ENCODE assay signal across 1 cellular context in genomic region chr3:9791790-9792404, GRCh38.
A peak's percentile ranks its signal among the peaks of the same experiment; 100 is the strongest.
TF ChIP-seq lines count a peak whose summit lies in the region.

No MANE protein-coding gene starts in this region.

TF ChIP-seq in HepG2, 621 proteins besides CTCF, POLR2A, EP300 and RAD21 (continued from another document and continues in another):
- TF ChIP-seq CHD4 (IDR thresholded peaks at IDR 0.05; ENCODE audit: borderline replicate concordance, low read length) (peak; percentile 93; the same call in 1 of the 2 replicates), ZMAT3 (CRISPR knock-in tag; conservative IDR thresholded peaks at IDR 0.05) (0 out of 2 replicates have a peak, but pooled peaks have one; percentile 27), ZNF678 (CRISPR knock-in tag; IDR thresholded peaks at IDR 0.05) (no peak), SMAD9 (CRISPR knock-in tag; IDR thresholded peaks at IDR 0.05) (no peak), TBX2 (CRISPR knock-in tag; IDR thresholded peaks at IDR 0.05; ENCODE audit: borderline replicate concordance) (no peak), MXD1 (CRISPR knock-in tag; IDR thresholded peaks at IDR 0.05) (no peak; the same call in 1 of the 2 replicates), ZFP90 (CRISPR knock-in tag; IDR thresholded peaks at IDR 0.05; ENCODE audit: borderline replicate concordance) (peak; percentile 52; the same call in 1 of the 2 replicates), ASH2L (IDR thresholded peaks at IDR 0.05; ENCODE audit: insufficient read length, low read depth, low read length) (no peak), ZNF850 (CRISPR knock-in tag; conservative IDR thresholded peaks at IDR 0.05) (no peak), ZNF784 (CRISPR knock-in tag; IDR thresholded peaks at IDR 0.05; ENCODE audit: borderline replicate concordance) (peak; percentile 55; the same call in 1 of the 2 replicates), ZNF280B (CRISPR knock-in tag; IDR thresholded peaks at IDR 0.05; ENCODE audit: borderline replicate concordance) (no peak; the same call in 1 of the 2 replicates), ZNF572 (CRISPR knock-in tag; IDR thresholded peaks at IDR 0.05) (no peak), IKZF4 (CRISPR knock-in tag; IDR thresholded peaks at IDR 0.05; ENCODE audit: borderline replicate concordance, low read depth, not compliant biosample characterization) (no peak), ZNF34 (CRISPR knock-in tag; IDR thresholded peaks at IDR 0.05; ENCODE audit: borderline replicate concordance) (no peak), STAT5B (CRISPR knock-in tag; IDR thresholded peaks at IDR 0.05) (no peak), PRPF4 (IDR thresholded peaks at IDR 0.05; ENCODE audit: low read depth, low read length, poor library complexity, severe bottlenecking) (no peak), HNF4A (CRISPR knock-in tag; IDR thresholded peaks at IDR 0.05) (no peak), NKX3-1 (CRISPR knock-in tag; IDR thresholded peaks at IDR 0.05) (0 out of 2 replicates have a peak, but pooled peaks have one; percentile 21), CENPX (CRISPR knock-in tag; IDR thresholded peaks at IDR 0.05) (no peak), ARNT (IDR thresholded peaks at IDR 0.05) (no peak), TAF1 (CRISPR knock-in tag; IDR thresholded peaks at IDR 0.05) (0 out of 2 replicates have a peak, but pooled peaks have one; percentile 5), ARID2 (CRISPR knock-in tag; IDR thresholded peaks at IDR 0.05; ENCODE audit: borderline replicate concordance) (no peak), POLR2G (IDR thresholded peaks at IDR 0.05; ENCODE audit: low read depth, low read length) (peak; percentile 79), NR2F6 (IDR thresholded peaks at IDR 0.05) (no peak), NR2F6 (CRISPR knock-in tag; IDR thresholded peaks at IDR 0.05) (no peak), HMGXB3 (CRISPR knock-in tag; IDR thresholded peaks at IDR 0.05; ENCODE audit: borderline replicate concordance) (no peak), SUZ12 (IDR thresholded peaks at IDR 0.05; ENCODE audit: low read depth, low read length) (no peak), KMT2A (CRISPR knock-in tag; IDR thresholded peaks at IDR 0.05) (no peak), ZNF143 (CRISPR knock-in tag; IDR thresholded peaks at IDR 0.05) (no peak), IRX3 (CRISPR knock-in tag; IDR thresholded peaks at IDR 0.05; ENCODE audit: borderline replicate concordance, low read depth) (peak; percentile 2; the same call in 1 of the 2 replicates), FOXK1 (CRISPR knock-in tag; IDR thresholded peaks at IDR 0.05; ENCODE audit: borderline replicate concordance, low read depth) (no peak), KDM5A (IDR thresholded peaks at IDR 0.05; ENCODE audit: borderline replicate concordance, low read length) (peak; percentile 76; the same call in 1 of the 2 replicates), ZNF605 (CRISPR knock-in tag; IDR thresholded peaks at IDR 0.05) (peak; percentile 82; the same call in 1 of the 2 replicates), ZNF510 (CRISPR knock-in tag; IDR thresholded peaks at IDR 0.05; ENCODE audit: low read depth) (no peak), ZNF136 (CRISPR knock-in tag; IDR thresholded peaks at IDR 0.05; ENCODE audit: low read depth) (no peak), ZC3H13 (CRISPR knock-in tag; IDR thresholded peaks at IDR 0.05) (no peak), CEBPG (CRISPR knock-in tag; IDR thresholded peaks at IDR 0.05) (peak; percentile 8; the same call in 1 of the 2 replicates), PITX1 (CRISPR knock-in tag; IDR thresholded peaks at IDR 0.05) (no peak; the same call in 1 of the 2 replicates), MAFK (conservative IDR thresholded peaks at IDR 0.05 in 1 of 2, IDR thresholded peaks at IDR 0.05 in 1 of 2; ENCODE audit: low read length in 2 of 2) (no peak), THYN1 (CRISPR knock-in tag; IDR thresholded peaks at IDR 0.05; ENCODE audit: borderline replicate concordance, low read depth) (no peak), SRY (CRISPR knock-in tag; IDR thresholded peaks at IDR 0.05) (no peak)
- TF ChIP-seq, protein P1, sequence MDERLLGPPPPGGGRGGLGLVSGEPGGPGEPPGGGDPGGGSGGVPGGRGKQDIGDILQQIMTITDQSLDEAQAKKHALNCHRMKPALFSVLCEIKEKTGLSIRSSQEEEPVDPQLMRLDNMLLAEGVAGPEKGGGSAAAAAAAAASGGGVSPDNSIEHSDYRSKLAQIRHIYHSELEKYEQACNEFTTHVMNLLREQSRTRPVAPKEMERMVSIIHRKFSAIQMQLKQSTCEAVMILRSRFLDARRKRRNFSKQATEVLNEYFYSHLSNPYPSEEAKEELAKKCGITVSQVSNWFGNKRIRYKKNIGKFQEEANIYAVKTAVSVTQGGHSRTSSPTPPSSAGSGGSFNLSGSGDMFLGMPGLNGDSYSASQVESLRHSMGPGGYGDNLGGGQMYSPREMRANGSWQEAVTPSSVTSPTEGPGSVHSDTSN (CRISPR knock-in tag; IDR thresholded peaks at IDR 0.05), result no peak
- TF ChIP-seq, protein P2, sequence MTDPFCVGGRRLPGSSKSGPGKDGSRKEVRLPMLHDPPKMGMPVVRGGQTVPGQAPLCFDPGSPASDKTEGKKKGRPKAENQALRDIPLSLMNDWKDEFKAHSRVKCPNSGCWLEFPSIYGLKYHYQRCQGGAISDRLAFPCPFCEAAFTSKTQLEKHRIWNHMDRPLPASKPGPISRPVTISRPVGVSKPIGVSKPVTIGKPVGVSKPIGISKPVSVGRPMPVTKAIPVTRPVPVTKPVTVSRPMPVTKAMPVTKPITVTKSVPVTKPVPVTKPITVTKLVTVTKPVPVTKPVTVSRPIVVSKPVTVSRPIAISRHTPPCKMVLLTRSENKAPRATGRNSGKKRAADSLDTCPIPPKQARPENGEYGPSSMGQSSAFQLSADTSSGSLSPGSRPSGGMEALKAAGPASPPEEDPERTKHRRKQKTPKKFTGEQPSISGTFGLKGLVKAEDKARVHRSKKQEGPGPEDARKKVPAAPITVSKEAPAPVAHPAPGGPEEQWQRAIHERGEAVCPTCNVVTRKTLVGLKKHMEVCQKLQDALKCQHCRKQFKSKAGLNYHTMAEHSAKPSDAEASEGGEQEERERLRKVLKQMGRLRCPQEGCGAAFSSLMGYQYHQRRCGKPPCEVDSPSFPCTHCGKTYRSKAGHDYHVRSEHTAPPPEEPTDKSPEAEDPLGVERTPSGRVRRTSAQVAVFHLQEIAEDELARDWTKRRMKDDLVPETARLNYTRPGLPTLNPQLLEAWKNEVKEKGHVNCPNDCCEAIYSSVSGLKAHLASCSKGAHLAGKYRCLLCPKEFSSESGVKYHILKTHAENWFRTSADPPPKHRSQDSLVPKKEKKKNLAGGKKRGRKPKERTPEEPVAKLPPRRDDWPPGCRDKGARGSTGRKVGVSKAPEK (CRISPR knock-in tag; IDR thresholded peaks at IDR 0.05; ENCODE audit: borderline replicate concordance), result no peak
- TF ChIP-seq, protein P3, sequence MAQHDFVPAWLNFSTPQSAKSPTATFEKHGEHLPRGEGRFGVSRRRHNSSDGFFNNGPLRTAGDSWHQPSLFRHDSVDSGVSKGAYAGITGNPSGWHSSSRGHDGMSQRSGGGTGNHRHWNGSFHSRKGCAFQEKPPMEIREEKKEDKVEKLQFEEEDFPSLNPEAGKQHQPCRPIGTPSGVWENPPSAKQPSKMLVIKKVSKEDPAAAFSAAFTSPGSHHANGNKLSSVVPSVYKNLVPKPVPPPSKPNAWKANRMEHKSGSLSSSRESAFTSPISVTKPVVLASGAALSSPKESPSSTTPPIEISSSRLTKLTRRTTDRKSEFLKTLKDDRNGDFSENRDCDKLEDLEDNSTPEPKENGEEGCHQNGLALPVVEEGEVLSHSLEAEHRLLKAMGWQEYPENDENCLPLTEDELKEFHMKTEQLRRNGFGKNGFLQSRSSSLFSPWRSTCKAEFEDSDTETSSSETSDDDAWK (CRISPR knock-in tag; IDR thresholded peaks at IDR 0.05), result no peak
- TF ChIP-seq, protein P4, sequence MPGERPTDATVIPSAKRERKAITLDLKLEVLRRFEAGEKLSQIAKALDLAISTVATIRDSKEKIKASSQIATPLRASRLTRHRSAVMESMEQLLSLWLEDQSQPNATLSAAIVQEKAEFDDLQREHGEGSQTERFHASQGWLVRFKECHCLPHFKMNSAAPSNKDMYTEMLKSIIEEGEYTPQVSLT (CRISPR knock-in tag; IDR thresholded peaks at IDR 0.05; ENCODE audit: borderline replicate concordance, low read depth), result no peak
- TF ChIP-seq, protein P5, sequence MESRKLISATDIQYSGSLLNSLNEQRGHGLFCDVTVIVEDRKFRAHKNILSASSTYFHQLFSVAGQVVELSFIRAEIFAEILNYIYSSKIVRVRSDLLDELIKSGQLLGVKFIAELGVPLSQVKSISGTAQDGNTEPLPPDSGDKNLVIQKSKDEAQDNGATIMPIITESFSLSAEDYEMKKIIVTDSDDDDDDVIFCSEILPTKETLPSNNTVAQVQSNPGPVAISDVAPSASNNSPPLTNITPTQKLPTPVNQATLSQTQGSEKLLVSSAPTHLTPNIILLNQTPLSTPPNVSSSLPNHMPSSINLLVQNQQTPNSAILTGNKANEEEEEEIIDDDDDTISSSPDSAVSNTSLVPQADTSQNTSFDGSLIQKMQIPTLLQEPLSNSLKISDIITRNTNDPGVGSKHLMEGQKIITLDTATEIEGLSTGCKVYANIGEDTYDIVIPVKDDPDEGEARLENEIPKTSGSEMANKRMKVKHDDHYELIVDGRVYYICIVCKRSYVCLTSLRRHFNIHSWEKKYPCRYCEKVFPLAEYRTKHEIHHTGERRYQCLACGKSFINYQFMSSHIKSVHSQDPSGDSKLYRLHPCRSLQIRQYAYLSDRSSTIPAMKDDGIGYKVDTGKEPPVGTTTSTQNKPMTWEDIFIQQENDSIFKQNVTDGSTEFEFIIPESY (CRISPR knock-in tag; IDR thresholded peaks at IDR 0.05), result no peak
- TF ChIP-seq, protein P6, sequence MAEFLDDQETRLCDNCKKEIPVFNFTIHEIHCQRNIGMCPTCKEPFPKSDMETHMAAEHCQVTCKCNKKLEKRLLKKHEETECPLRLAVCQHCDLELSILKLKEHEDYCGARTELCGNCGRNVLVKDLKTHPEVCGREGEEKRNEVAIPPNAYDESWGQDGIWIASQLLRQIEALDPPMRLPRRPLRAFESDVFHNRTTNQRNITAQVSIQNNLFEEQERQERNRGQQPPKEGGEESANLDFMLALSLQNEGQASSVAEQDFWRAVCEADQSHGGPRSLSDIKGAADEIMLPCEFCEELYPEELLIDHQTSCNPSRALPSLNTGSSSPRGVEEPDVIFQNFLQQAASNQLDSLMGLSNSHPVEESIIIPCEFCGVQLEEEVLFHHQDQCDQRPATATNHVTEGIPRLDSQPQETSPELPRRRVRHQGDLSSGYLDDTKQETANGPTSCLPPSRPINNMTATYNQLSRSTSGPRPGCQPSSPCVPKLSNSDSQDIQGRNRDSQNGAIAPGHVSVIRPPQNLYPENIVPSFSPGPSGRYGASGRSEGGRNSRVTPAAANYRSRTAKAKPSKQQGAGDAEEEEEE (CRISPR knock-in tag; IDR thresholded peaks at IDR 0.05; ENCODE audit: borderline replicate concordance), result no peak; the same call in 1 of the 2 replicates
